ENCODE assay signal across 1 cellular context in the genomic region with DNA sequence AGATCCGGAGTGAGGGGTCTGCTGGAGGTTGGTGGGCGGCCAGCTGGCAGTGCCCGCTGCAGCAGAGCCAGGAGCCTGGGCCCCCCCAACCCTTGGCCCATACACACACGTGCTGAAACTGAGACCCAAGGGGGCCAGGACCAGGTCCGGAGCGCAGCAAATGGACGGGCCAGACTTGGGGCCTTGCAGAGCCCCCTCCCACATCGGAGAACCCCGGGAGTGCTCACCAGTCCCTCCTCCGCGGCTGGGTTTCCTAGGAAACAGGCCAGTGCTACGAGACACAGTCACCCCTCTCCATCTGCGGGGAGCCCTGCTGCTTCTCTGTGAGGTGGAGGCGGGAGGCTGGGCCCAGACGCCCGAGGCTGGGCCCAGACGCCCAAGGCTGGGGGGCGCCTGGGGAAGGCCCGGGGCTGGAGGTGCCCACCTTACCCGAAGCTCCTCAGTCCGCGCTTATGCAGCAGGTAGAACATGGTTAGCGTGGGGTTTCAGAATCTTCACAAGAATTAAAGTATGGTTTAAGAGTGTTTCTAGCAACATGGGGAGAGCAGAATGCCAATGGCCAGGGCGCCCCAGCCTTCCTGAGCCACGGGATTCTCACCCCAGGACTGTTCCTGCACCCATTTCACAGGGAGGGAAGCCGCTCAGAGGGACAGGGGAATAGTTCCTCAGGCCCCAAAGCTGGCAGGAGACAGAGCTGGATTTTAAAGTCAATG.
TF ChIP-seq lines count a peak whose summit lies in the region.

No MANE protein-coding gene starts in this region.

TF ChIP-seq in WTC11, 78 proteins besides CTCF, POLR2A, EP300 and RAD21 (continued from another document):
- TF ChIP-seq SMAD3 (CRISPR knock-in tag; IDR thresholded peaks at IDR 0.05; ENCODE audit: borderline replicate concordance): no peak
- TF ChIP-seq RELA (CRISPR knock-in tag; IDR thresholded peaks at IDR 0.05; ENCODE audit: borderline replicate concordance): no peak
- no peak for TF ChIP-seq GRHL2 (CRISPR knock-in tag; IDR thresholded peaks at IDR 0.05; ENCODE audit: insufficient replicate concordance, severe bottlenecking)
- TF ChIP-seq, protein P1, sequence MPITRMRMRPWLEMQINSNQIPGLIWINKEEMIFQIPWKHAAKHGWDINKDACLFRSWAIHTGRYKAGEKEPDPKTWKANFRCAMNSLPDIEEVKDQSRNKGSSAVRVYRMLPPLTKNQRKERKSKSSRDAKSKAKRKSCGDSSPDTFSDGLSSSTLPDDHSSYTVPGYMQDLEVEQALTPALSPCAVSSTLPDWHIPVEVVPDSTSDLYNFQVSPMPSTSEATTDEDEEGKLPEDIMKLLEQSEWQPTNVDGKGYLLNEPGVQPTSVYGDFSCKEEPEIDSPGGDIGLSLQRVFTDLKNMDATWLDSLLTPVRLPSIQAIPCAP (CRISPR knock-in tag; IDR thresholded peaks at IDR 0.05): no peak
- no peak for TF ChIP-seq ZNF416 (CRISPR knock-in tag; IDR thresholded peaks at IDR 0.05)
- TF ChIP-seq ETV6 (CRISPR knock-in tag; IDR thresholded peaks at IDR 0.05): no peak
- TF ChIP-seq, protein P2, sequence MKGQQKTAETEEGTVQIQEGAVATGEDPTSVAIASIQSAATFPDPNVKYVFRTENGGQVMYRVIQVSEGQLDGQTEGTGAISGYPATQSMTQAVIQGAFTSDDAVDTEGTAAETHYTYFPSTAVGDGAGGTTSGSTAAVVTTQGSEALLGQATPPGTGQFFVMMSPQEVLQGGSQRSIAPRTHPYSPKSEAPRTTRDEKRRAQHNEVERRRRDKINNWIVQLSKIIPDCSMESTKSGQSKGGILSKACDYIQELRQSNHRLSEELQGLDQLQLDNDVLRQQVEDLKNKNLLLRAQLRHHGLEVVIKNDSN (CRISPR knock-in tag; IDR thresholded peaks at IDR 0.05): no peak
- no peak for TF ChIP-seq ZNF219 (CRISPR knock-in tag; IDR thresholded peaks at IDR 0.05; ENCODE audit: borderline replicate concordance)
- no peak for TF ChIP-seq TEAD1 (CRISPR knock-in tag; IDR thresholded peaks at IDR 0.05)
- TF ChIP-seq OVOL2 (CRISPR knock-in tag; IDR thresholded peaks at IDR 0.05; ENCODE audit: borderline replicate concordance): no peak
